In the genomic region with DNA sequence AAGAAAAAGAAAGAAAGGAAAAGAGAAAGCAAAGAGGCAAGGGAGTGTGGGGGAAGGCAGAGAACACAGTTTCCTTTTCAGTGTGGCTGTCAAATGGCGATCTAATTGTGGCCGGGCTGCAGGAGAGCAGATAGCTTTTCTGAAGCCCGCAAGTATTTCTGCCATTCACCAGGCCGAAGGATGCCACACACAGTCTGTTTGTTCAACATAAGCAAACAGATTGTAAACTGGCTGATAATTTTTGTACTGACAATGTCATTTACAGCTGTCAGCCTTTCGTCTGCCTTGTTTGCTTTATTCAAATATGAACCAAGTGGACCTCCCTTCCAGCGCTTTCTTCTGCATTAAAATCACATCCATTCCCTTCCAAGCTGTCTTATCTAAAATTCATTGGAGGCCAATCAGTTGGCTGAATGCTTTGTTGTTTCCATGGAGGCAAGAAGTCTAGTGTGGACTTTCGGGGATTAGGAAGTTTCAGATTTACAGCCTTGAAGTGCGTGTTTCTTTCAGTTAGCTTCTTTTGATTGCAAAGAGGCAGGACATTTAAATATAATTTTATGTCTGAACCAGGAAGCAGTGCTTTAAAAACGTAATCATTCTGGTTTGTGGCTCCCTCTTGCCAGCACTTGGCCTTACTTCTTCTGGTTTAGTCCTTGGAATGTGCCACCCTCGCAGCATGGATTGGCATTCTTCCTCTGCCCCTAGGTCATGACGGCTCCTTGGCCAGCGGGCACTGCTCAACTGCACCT, we compare ENCODE assay signal across 8 cellular contexts.
DNase-seq lines count a peak whose midpoint lies in the region; ATAC-seq and TF ChIP-seq lines count a peak whose summit lies in the region.

No MANE protein-coding gene starts in this region.

- no peak for TF ChIP-seq CTCF in fibroblast of lung (conservative IDR thresholded peaks at IDR 0.05 in 1 of 2, IDR thresholded peaks at IDR 0.05 in 1 of 2; ENCODE audit: low read depth in 1 of 2, low read length in 2 of 2)

- ATAC-seq in GM18867 (IDR thresholded peaks at IDR 0.05; ENCODE audit: unreplicated experiment) (peak; percentile 76), HG03108 (IDR thresholded peaks at IDR 0.05; ENCODE audit: unreplicated experiment) (no peak), GM21529 (IDR thresholded peaks at IDR 0.05; ENCODE audit: unreplicated experiment) (no peak)

- no peaks in the 10 kb centered on the region for H3K36me3 ChIP-seq in fibroblast of lung (ENCODE audit: control insufficient read depth, insufficient read depth, low read length)

- no peak overlapping the region for H3K9ac ChIP-seq in fibroblast of lung (ENCODE audit: insufficient read depth, low read length)

- H3K27ac ChIP-seq in fibroblast of lung (ENCODE audit: insufficient read depth, low read length) = no peak overlapping the region

- peak overlapping the region; percentile 10 for H3K4me2 ChIP-seq in fibroblast of lung (ENCODE audit: extremely low read depth, insufficient read depth, low read length)

- H3K79me2 ChIP-seq in fibroblast of lung (ENCODE audit: control insufficient read depth, insufficient read depth, low read length) = no peaks in the 10 kb centered on the region

- H4K20me1 ChIP-seq in fibroblast of lung (ENCODE audit: control insufficient read depth, extremely low read depth, insufficient read depth, low read length) = no peaks in the 10 kb centered on the region

- H3K4me3 ChIP-seq in fibroblast of lung (replicated peaks in 1 of 4; ENCODE audit: control extremely low read depth in 1 of 4, insufficient read depth in 1 of 4, low read depth in 3 of 4, low read length in 4 of 4) = peak overlapping the region in 2 of 4 experiments; percentile 39 to 64

- H3K4me1 ChIP-seq in fibroblast of lung (ENCODE audit: control insufficient read depth, extremely low read depth, insufficient read depth, low read length) = no peaks in the 10 kb centered on the region

- DNase-seq in NCI-H526 treated with DMSO at 0.1 percent for 48 hours (lab: John Stamatoyannopoulos, UW) (peak; percentile 94), fibroblast of lung (ENCODE audit: low read depth in 2 of 2) (peak in 1 of 2 donors; percentile 12), retina (peak; percentile 58), germinal center (ENCODE audit: low spot score) (no peak), iPS-NIHi7 (ENCODE audit: extremely low spot score) (no peak)

- H3K9me3 ChIP-seq in fibroblast of lung (ENCODE audit: control insufficient read depth, insufficient read depth, low read depth, low read length) = no peaks in the 10 kb centered on the region

- H2AFZ ChIP-seq in fibroblast of lung (ENCODE audit: low read length) = no peak overlapping the region

- H3K27me3 ChIP-seq in fibroblast of lung (ENCODE audit: control insufficient read depth, insufficient read depth, low read length) = no peaks in the 10 kb centered on the region

Comparison
In these comparisons a context has a peak if more than half of its experiments do, and no peak if none do; other contexts are left out.
1. DNase-seq: peak in NCI-H526 treated with DMSO at 0.1 percent for 48 hours (single experiment) and retina (single experiment); none in germinal center (single experiment) and iPS-NIHi7 (single experiment).